Comparison of ENCODE assay signal across 10 cellular contexts in genomic region chr10:15858895-15859294, GRCh38. TPM values are rescaled to one million over a fixed set of nuclear protein-coding genes. Genes with fewer than 3 reads are reported as not detected.
DNase-seq lines count a peak whose midpoint lies in the region; FAIRE-seq and TF ChIP-seq lines count a peak whose summit lies in the region.
"Had no signal": no experiment of that assay in that cellular context is flagged by ENCODE, and none has a peak within 500 bp of the region (broad histone marks: within the 10 kb centered on the region; RNA-seq: fewer than 3 reads in every experiment).

No MANE protein-coding gene starts in this region.

- H3K9ac ChIP-seq in colonic mucosa (ENCODE audit: low read depth in 2 of 2, low read length in 2 of 2) = no peak overlapping the region

- H3K27me3 ChIP-seq in colonic mucosa = no peaks in the 10 kb centered on the region

- no peaks in the 10 kb centered on the region for H3K9me3 ChIP-seq in colonic mucosa

- H3K36me3 Mint-ChIP-seq in neural crest cell (ENCODE audit: low read depth) = peaks cover 8% of the 10 kb centered on the region

- H3K36me3 ChIP-seq in colonic mucosa = no peaks in the 10 kb centered on the region

- no peak for FAIRE-seq in RCC 7860 (lab: Jason Lieb, UNC)
- FAIRE-seq: GM12892 had no signal

- peak overlapping the region; percentile 79 for H3K4me3 Mint-ChIP-seq in neural crest cell

- peaks cover 20% of the 10 kb centered on the region for H3K4me1 ChIP-seq in colonic mucosa

- peaks cover 25% of the 10 kb centered on the region for H3K4me1 Mint-ChIP-seq in neural crest cell

- peak overlapping the region; percentile 94; the same call in 1 of the 2 replicates for H3K4me3 ChIP-seq in Jurkat, Clone E6-1 (ENCODE audit: low read length)
- H3K4me3 ChIP-seq in colonic mucosa = peak overlapping the region; percentile 98

- peaks cover 25% of the 10 kb centered on the region for H3K27me3 Mint-ChIP-seq in neural crest cell (ENCODE audit: low read depth)

- no peak overlapping the region for H3K27ac Mint-ChIP-seq in neural crest cell (ENCODE audit: unreplicated experiment)

- peak; percentile 24 for DNase-seq in CD1c-positive myeloid dendritic cell (ENCODE audit: extremely low spot score)
- DNase-seq in Jurkat, Clone E6-1 (ENCODE audit: low read depth, low spot score) = no peak
- no peak for DNase-seq in colonic mucosa
- DNase-seq in neural crest cell (ENCODE audit: low read depth, low spot score) = no peak
- no peak for DNase-seq in iPS-NIHi11 (ENCODE audit: low spot score)
- DNase-seq in hypothalamus (lab: John Stamatoyannopoulos, UW) = no peak
- no peak for DNase-seq in ACHN
- no peak for DNase-seq in RCC 7860 (ENCODE audit: low spot score)
- DNase-seq: NCI-H526 had no signal

- peaks cover 5% of the 10 kb centered on the region for H3K9me3 Mint-ChIP-seq in neural crest cell

- no peak overlapping the region for H3K27ac ChIP-seq in colonic mucosa

- TF ChIP-seq CTCF in colonic mucosa (IDR thresholded peaks at IDR 0.05) (no peak), neural crest cell (conservative IDR thresholded peaks at IDR 0.05) (no peak)

- intact Hi-C loops in colonic mucosa (cut with DNase I) = no loop called here

- in situ Hi-C loops in ACHN (cut with HindIII; ENCODE audit: low pct_ligation_motif_present, low pct_unique_long_range_greater_than_20kb, low sequenced_read_pairs) = no loop called here

RNA-seq across cellular contexts. Expression of gene MINDY3, which starts 1.4 kb away (rescaled TPM):
- 20.2 TPM for polyA plus RNA-seq in Jurkat, Clone E6-1 (2012; ENCODE audit: insufficient read depth, insufficient read length)
- total RNA-seq in colonic mucosa (10 to 100 TPM; 23.0 to 25.6 TPM), neural crest cell (21.5 and 22.9 TPM in 2 replicates)
